19 cellular contexts compared by ENCODE assay signal in the genomic region with DNA sequence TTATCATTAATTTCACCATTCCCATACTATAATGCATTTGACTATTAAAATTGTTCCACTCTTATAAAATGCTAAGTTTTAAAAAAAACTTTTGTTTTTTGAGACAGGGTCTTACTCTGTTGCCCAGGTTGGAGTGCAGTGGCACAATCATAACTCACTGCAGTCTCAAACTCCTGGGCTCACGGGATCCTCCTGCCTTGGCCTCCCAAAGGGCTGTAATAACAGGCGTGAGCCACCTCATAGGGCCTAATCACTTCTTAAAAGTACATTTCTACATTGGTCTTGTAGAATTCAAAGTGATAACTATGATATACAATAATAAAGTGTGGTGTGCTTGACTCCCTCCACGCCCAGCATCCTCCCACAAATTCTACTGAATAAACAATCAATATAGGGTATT. TPM values are rescaled to one million over a fixed set of nuclear protein-coding genes. Genes with fewer than 3 reads are reported as not detected.
DNase-seq lines count a peak whose midpoint lies in the region; ATAC-seq and TF ChIP-seq lines count a peak whose summit lies in the region.
"Had no signal": no experiment of that assay in that cellular context is flagged by ENCODE, and none has a peak within 500 bp of the region (broad histone marks: within the 10 kb centered on the region; RNA-seq: fewer than 3 reads in every experiment).

No MANE protein-coding gene starts in this region.

- no peak for ATAC-seq in activated CD8-positive, alpha-beta T cell treated with anti-CD3 and anti-CD28 coated beads for 36 hours
- ATAC-seq in activated CD8-positive, alpha-beta T cell treated with anti-CD3 and anti-CD28 coated beads, Interleukin-2, amount 10 ng/mL, durations not matched to agents 7 days and 5 days: no peak
- ATAC-seq: activated CD4-positive, CD25-positive, alpha-beta regulatory T cell treated with anti-CD3 and anti-CD28 coated beads, Interleukin-2, amount 50 U/mL, for 24 hours; heart left ventricle; sciatic nerve had no signal

- H3K4me1 ChIP-seq in HEK293 (ENCODE audit: control insufficient read depth, insufficient read depth, low read length): peaks cover 19% of the 10 kb centered on the region
- H3K4me1 ChIP-seq in neutrophil (ENCODE audit: control insufficient read depth in 1 of 2, insufficient read depth in 1 of 2, low read depth in 1 of 2, low read length in 1 of 2): peaks cover 48 to 56% of the 10 kb centered on the region in 2 experiments
- H3K4me1 ChIP-seq: breast epithelium had no signal

- DNase-seq in activated CD8-positive, alpha-beta T cell treated with anti-CD3 and anti-CD28 coated beads for 36 hours: no peak
- DNase-seq in activated CD8-positive, alpha-beta T cell treated with anti-CD3 and anti-CD28 coated beads, Interleukin-2, amount 10 ng/mL, durations not matched to agents 7 days and 5 days: no peak
- DNase-seq in activated naive CD8-positive, alpha-beta T cell treated with anti-CD3 and anti-CD28 coated beads for 36 hours: no peak
- DNase-seq in Calu3: no peak
- DNase-seq in NCI-H1105 (lab: John Stamatoyannopoulos, UW): no peak
- DNase-seq in stimulated activated CD4-positive, alpha-beta T cell treated with anti-CD3 and anti-CD28 coated beads, Interleukin-2, amount 100 ng/mL, for 48 hours: no peak
- DNase-seq: activated gamma-delta T cell, Caco-2, heart left ventricle, MM.1S, NCI-H187 treated with DMSO at 0.1 percent for 48 hours, NCI-H524, SW 1271, trophoblast cell had no signal

- peak overlapping the region; percentile 84 for H3K27ac Mint-ChIP-seq in activated CD8-positive, alpha-beta T cell treated with anti-CD3 and anti-CD28 coated beads for 36 hours
- no peak overlapping the region for H3K27ac Mint-ChIP-seq in activated CD8-positive, alpha-beta T cell treated with anti-CD3 and anti-CD28 coated beads, Interleukin-2, amount 10 ng/mL, durations not matched to agents 7 days and 5 days
- H3K27ac Mint-ChIP-seq in activated naive CD8-positive, alpha-beta T cell treated with anti-CD3 and anti-CD28 coated beads for 36 hours: peak overlapping the region; percentile 68
- H3K27ac Mint-ChIP-seq in Calu3 (ENCODE audit: unreplicated experiment): no peak overlapping the region

- H3K4me1 Mint-ChIP-seq in activated CD8-positive, alpha-beta T cell treated with anti-CD3 and anti-CD28 coated beads for 36 hours (ENCODE audit: low read depth): peaks cover 48% of the 10 kb centered on the region
- H3K4me1 Mint-ChIP-seq in activated CD8-positive, alpha-beta T cell treated with anti-CD3 and anti-CD28 coated beads, Interleukin-2, amount 10 ng/mL, durations not matched to agents 7 days and 5 days (ENCODE audit: low read depth): peaks cover 39% of the 10 kb centered on the region
- H3K4me1 Mint-ChIP-seq in activated naive CD8-positive, alpha-beta T cell treated with anti-CD3 and anti-CD28 coated beads for 36 hours: peaks cover 43% of the 10 kb centered on the region
- H3K4me1 Mint-ChIP-seq in Calu3 (ENCODE audit: low read depth, unreplicated experiment): peaks cover 25% of the 10 kb centered on the region

- CTCF ChIA-PET in activated CD8-positive, alpha-beta T cell treated with anti-CD3 and anti-CD28 coated beads for 36 hours (lab: Charles Lee): interaction anchor here (2.0 kb wide), 1 partner anchor 9 kb away, joined by 9 read pairs; no protein-coding TSS in a partner anchor
- CTCF ChIA-PET in activated CD8-positive, alpha-beta T cell treated with anti-CD3 and anti-CD28 coated beads, Interleukin-2, amount 10 ng/mL, durations not matched to agents 7 days and 5 days (lab: Charles Lee): interaction anchor here (1.0 to 1.1 kb wide), 3 partner anchors 30 to 152 kb away, joined by 3 read pairs; no protein-coding TSS in a partner anchor
- CTCF ChIA-PET in HEK293 (lab: Yijun Ruan, JAX) (interaction anchor here (0.6 to 4.3 kb wide), 2 partner anchors 151 to 403 kb away, joined by 4 to 14 read pairs; no protein-coding TSS in a partner anchor), Calu3 (lab: Charles Lee) (interaction anchor here (0.9 kb wide), 1 partner anchor 35 kb away, joined by 3 read pairs; no protein-coding TSS in a partner anchor)

- BruUV-seq in Calu3 (replicated peaks; lab: Mats Ljungman, UMichigan): no TSS peak

- H3K27me3 ChIP-seq in neutrophil: no peaks in the 10 kb centered on the region
- H3K27me3 ChIP-seq: breast epithelium, heart left ventricle had no signal

- POLR2A ChIA-PET in activated CD8-positive, alpha-beta T cell treated with anti-CD3 and anti-CD28 coated beads for 36 hours (lab: Charles Lee): interaction anchor here (0.9 to 6.2 kb wide), 4 partner anchors 9 to 80 kb away, joined by 3 to 82 read pairs (median 4); partner anchors contain the start of gene RAB11A
- POLR2A ChIA-PET in activated CD8-positive, alpha-beta T cell treated with anti-CD3 and anti-CD28 coated beads, Interleukin-2, amount 10 ng/mL, durations not matched to agents 7 days and 5 days (lab: Charles Lee): interaction anchor here (6.8 kb wide), 1 partner anchor 17 kb away, joined by 83 read pairs; no protein-coding TSS in a partner anchor
- POLR2A ChIA-PET in HEK293 (lab: Yijun Ruan, JAX): no interaction called here

- H3K9me3 Mint-ChIP-seq in activated CD8-positive, alpha-beta T cell treated with anti-CD3 and anti-CD28 coated beads for 36 hours: no peaks in the 10 kb centered on the region
- no peaks in the 10 kb centered on the region for H3K9me3 Mint-ChIP-seq in activated CD8-positive, alpha-beta T cell treated with anti-CD3 and anti-CD28 coated beads, Interleukin-2, amount 10 ng/mL, durations not matched to agents 7 days and 5 days (ENCODE audit: insufficient read depth)
- no peaks in the 10 kb centered on the region for H3K9me3 Mint-ChIP-seq in activated naive CD8-positive, alpha-beta T cell treated with anti-CD3 and anti-CD28 coated beads for 36 hours
- no peaks in the 10 kb centered on the region for H3K9me3 Mint-ChIP-seq in Calu3 (ENCODE audit: low read depth, unreplicated experiment)

- no peaks in the 10 kb centered on the region for H3K9me3 ChIP-seq in HEK293 (ENCODE audit: control insufficient read depth, insufficient read depth, low read depth, low read length)
- H3K9me3 ChIP-seq in neutrophil: no peaks in the 10 kb centered on the region
- H3K9me3 ChIP-seq: breast epithelium, Caco-2, heart left ventricle had no signal

- intact Hi-C loops in activated CD8-positive, alpha-beta T cell treated with anti-CD3 and anti-CD28 coated beads for 36 hours (cut with micrococcal nuclease): no loop called here
- intact Hi-C loops in Calu3 (cut with micrococcal nuclease; ENCODE audit: unreplicated experiment): loop anchor here (2.0 kb wide), 1 partner anchor 44 kb away; no protein-coding TSS in a partner anchor

- H3K4me3 ChIP-seq in HEK293 (ENCODE audit: low read depth, low read length) (no peak overlapping the region), neutrophil (ENCODE audit: low read depth in 1 of 2, low read length in 1 of 2) (no peak overlapping the region)
- H3K4me3 ChIP-seq: breast epithelium had no signal

- no peak for TF ChIP-seq CTCF in activated CD8-positive, alpha-beta T cell treated with anti-CD3 and anti-CD28 coated beads for 36 hours (IDR thresholded peaks at IDR 0.05)
- TF ChIP-seq CTCF in HEK293 (tag by site-specific recombination; IDR thresholded peaks at IDR 0.05): no peak
- no peak for TF ChIP-seq CTCF in neutrophil (IDR thresholded peaks at IDR 0.05)
- TF ChIP-seq CTCF in Calu3 (IDR thresholded peaks at IDR 0.05; ENCODE audit: unreplicated experiment): no peak

- peaks cover 0 to 7% of the 10 kb centered on the region in 2 experiments; a peak in 1 of 3 replicates for H3K36me3 ChIP-seq in HEK293 (ENCODE audit: control insufficient read depth in 2 of 2, insufficient read depth in 1 of 2, low read length in 2 of 2)
- H3K36me3 ChIP-seq in neutrophil: no peaks in the 10 kb centered on the region
- H3K36me3 ChIP-seq: breast epithelium had no signal

- H3K27ac ChIP-seq in HEK293 (ENCODE audit: extremely low read depth, low read depth, low read length): no peak overlapping the region
- H3K27ac ChIP-seq in neutrophil: peak overlapping the region; percentile 16
- H3K27ac ChIP-seq: breast epithelium, heart left ventricle had no signal

- peaks cover 29% of the 10 kb centered on the region for H3K36me3 Mint-ChIP-seq in activated CD8-positive, alpha-beta T cell treated with anti-CD3 and anti-CD28 coated beads for 36 hours (ENCODE audit: low read depth)
- H3K36me3 Mint-ChIP-seq in activated CD8-positive, alpha-beta T cell treated with anti-CD3 and anti-CD28 coated beads, Interleukin-2, amount 10 ng/mL, durations not matched to agents 7 days and 5 days (ENCODE audit: low read depth): peaks cover 8% of the 10 kb centered on the region
- peaks cover 21% of the 10 kb centered on the region for H3K36me3 Mint-ChIP-seq in activated naive CD8-positive, alpha-beta T cell treated with anti-CD3 and anti-CD28 coated beads for 36 hours
- peaks cover 25% of the 10 kb centered on the region for H3K36me3 Mint-ChIP-seq in Calu3 (ENCODE audit: insufficient read depth, unreplicated experiment)

- H3K27me3 Mint-ChIP-seq in activated CD8-positive, alpha-beta T cell treated with anti-CD3 and anti-CD28 coated beads for 36 hours: no peaks in the 10 kb centered on the region
- no peaks in the 10 kb centered on the region for H3K27me3 Mint-ChIP-seq in activated CD8-positive, alpha-beta T cell treated with anti-CD3 and anti-CD28 coated beads, Interleukin-2, amount 10 ng/mL, durations not matched to agents 7 days and 5 days (ENCODE audit: low read depth)
- H3K27me3 Mint-ChIP-seq in activated naive CD8-positive, alpha-beta T cell treated with anti-CD3 and anti-CD28 coated beads for 36 hours: no peaks in the 10 kb centered on the region
- no peaks in the 10 kb centered on the region for H3K27me3 Mint-ChIP-seq in Calu3 (ENCODE audit: unreplicated experiment)

- peak overlapping the region; percentile 96 for H3K4me3 Mint-ChIP-seq in activated CD8-positive, alpha-beta T cell treated with anti-CD3 and anti-CD28 coated beads for 36 hours
- H3K4me3 Mint-ChIP-seq in activated CD8-positive, alpha-beta T cell treated with anti-CD3 and anti-CD28 coated beads, Interleukin-2, amount 10 ng/mL, durations not matched to agents 7 days and 5 days: no peak overlapping the region
- H3K4me3 Mint-ChIP-seq in activated naive CD8-positive, alpha-beta T cell treated with anti-CD3 and anti-CD28 coated beads for 36 hours: peak overlapping the region; percentile 83
- no peak overlapping the region for H3K4me3 Mint-ChIP-seq in Calu3 (ENCODE audit: low read depth, unreplicated experiment)

TF ChIP-seq in HEK293, 187 proteins besides CTCF, POLR2A, EP300 and RAD21 (continues in another document):
- TF ChIP-seq ZNF350 (tag by site-specific recombination; IDR thresholded peaks at IDR 0.05): no peak
- peak; percentile 84 for TF ChIP-seq WT1 (tag by site-specific recombination; IDR thresholded peaks at IDR 0.05)
- TF ChIP-seq ZNF768 (tag by site-specific recombination; IDR thresholded peaks at IDR 0.05): 0 out of 2 replicates have a peak, but pooled peaks have one; percentile 1
- TF ChIP-seq ZNF121 (tag by site-specific recombination; IDR thresholded peaks at IDR 0.05): peak; percentile 94

RNA-seq across cellular contexts. Expression of gene DENND4A, which starts 3.0 kb away (rescaled TPM):
- total RNA-seq in activated CD8-positive, alpha-beta T cell treated with anti-CD3 and anti-CD28 coated beads for 36 hours: 10 to 100 TPM; 53.1 to 54.7 TPM
- 10 to 100 TPM; 40.1 to 45.0 TPM for total RNA-seq in activated CD8-positive, alpha-beta T cell treated with anti-CD3 and anti-CD28 coated beads, Interleukin-2, amount 10 ng/mL, durations not matched to agents 7 days and 5 days
- total RNA-seq in activated naive CD8-positive, alpha-beta T cell treated with anti-CD3 and anti-CD28 coated beads for 36 hours: 10 to 100 TPM; 47.6 to 52.2 TPM
- total RNA-seq in Calu3 (2022): 26.0 and 26.6 TPM in 2 replicates

Comparison
In these comparisons a context has a peak if more than half of its experiments do, and no peak if none do; other contexts are left out.
1. H3K27ac Mint-ChIP-seq: peak in activated CD8-positive, alpha-beta T cell treated with anti-CD3 and anti-CD28 coated beads for 36 hours (single experiment) and activated naive CD8-positive, alpha-beta T cell treated with anti-CD3 and anti-CD28 coated beads for 36 hours (single experiment); none in activated CD8-positive, alpha-beta T cell treated with anti-CD3 and anti-CD28 coated beads, Interleukin-2, amount 10 ng/mL, durations not matched to agents 7 days and 5 days (single experiment) and Calu3 (single experiment).
2. H3K4me3 Mint-ChIP-seq: peak in activated CD8-positive, alpha-beta T cell treated with anti-CD3 and anti-CD28 coated beads for 36 hours (single experiment) and activated naive CD8-positive, alpha-beta T cell treated with anti-CD3 and anti-CD28 coated beads for 36 hours (single experiment); none in activated CD8-positive, alpha-beta T cell treated with anti-CD3 and anti-CD28 coated beads, Interleukin-2, amount 10 ng/mL, durations not matched to agents 7 days and 5 days (single experiment) and Calu3 (single experiment).